ENCODE assay signal across 8 cellular contexts in genomic region chr2:30446602-30447148, GRCh38. TPM values are rescaled to one million over a fixed set of nuclear protein-coding genes. Genes with fewer than 3 reads are reported as not detected.
DNase-seq lines count a peak whose midpoint lies in the region; ATAC-seq and TF ChIP-seq lines count a peak whose summit lies in the region.

No MANE protein-coding gene starts in this region.

- intact Hi-C loops in ovary (cut with DNase I) = no loop called here

- peaks cover 6% of the 10 kb centered on the region for H3K4me1 ChIP-seq in ovary (ENCODE audit: insufficient read depth)

- TF ChIP-seq CTCF in epithelial cell of proximal tubule (conservative IDR thresholded peaks at IDR 0.05; ENCODE audit: low read depth, low read length) (no peak), ovary (IDR thresholded peaks at IDR 0.05) (no peak)

- no peaks in the 10 kb centered on the region for H3K27me3 ChIP-seq in ovary

- H3K9me3 ChIP-seq in ovary = no peaks in the 10 kb centered on the region

- TF ChIP-seq EP300 in ovary (IDR thresholded peaks at IDR 0.05) = no peak

- peak; percentile 18 for ATAC-seq in GM19455 (IDR thresholded peaks at IDR 0.05; ENCODE audit: unreplicated experiment)
- ATAC-seq in HG02678 (IDR thresholded peaks at IDR 0.05; ENCODE audit: unreplicated experiment) = no peak

- peak overlapping the region; percentile 95 for H3K4me3 ChIP-seq in epithelial cell of proximal tubule (ENCODE audit: low read depth, low read length)
- H3K4me3 ChIP-seq in ovary = peak overlapping the region; percentile 84

- 2 to 19% (median 2%) methylated on average over 12 of the region's 12 CpGs for WGBS in ovary, 3 donors

- H3K27ac ChIP-seq in ovary = peak overlapping the region; percentile 26 to 71

- TF ChIP-seq POLR2A in ovary (IDR thresholded peaks at IDR 0.05) = no peak

- H3K36me3 ChIP-seq in ovary = no peaks in the 10 kb centered on the region

- DNase-seq in AG08396 (ENCODE audit: low spot score) = peak; percentile 18
- peak; percentile 23 for DNase-seq in RKO (ENCODE audit: low spot score)
- DNase-seq in epithelial cell of proximal tubule (ENCODE audit: low read depth) = no peak
- no peak for DNase-seq in ovary
- no peak for DNase-seq in activated effector memory CD4-positive, alpha-beta T cell treated with anti-CD3 and anti-CD28 coated beads, Interleukin-2, amount 50 U/mL, for 16 hours
- no peak for DNase-seq in stimulated activated naive CD4-positive, alpha-beta T cell treated with Interleukin-2 at 50 U/mL for 16 hours (lab: John Stamatoyannopoulos, UW)

RNA-seq across cellular contexts. Expression of gene LCLAT1, which starts 0.4 kb away (rescaled TPM):
- total RNA-seq in epithelial cell of proximal tubule = 13.4 and 18.2 TPM in 2 replicates
- 10 to 100 TPM; 10.7 to 26.5 (median 22.8) TPM for total RNA-seq in ovary
- polyA plus RNA-seq in ovary = 1 to 10 TPM; 3.2 to 7.4 TPM

Comparison
In these comparisons a context has a peak if more than half of its experiments do, and no peak if none do; other contexts are left out.
1. DNase-seq: peak in AG08396 (single experiment) and RKO (single experiment); none in epithelial cell of proximal tubule (single experiment), ovary (0 of 5), activated effector memory CD4-positive, alpha-beta T cell treated with anti-CD3 and anti-CD28 coated beads, Interleukin-2, amount 50 U/mL, for 16 hours (single experiment) and stimulated activated naive CD4-positive, alpha-beta T cell treated with Interleukin-2 at 50 U/mL for 16 hours (single experiment).